In the genomic region with DNA sequence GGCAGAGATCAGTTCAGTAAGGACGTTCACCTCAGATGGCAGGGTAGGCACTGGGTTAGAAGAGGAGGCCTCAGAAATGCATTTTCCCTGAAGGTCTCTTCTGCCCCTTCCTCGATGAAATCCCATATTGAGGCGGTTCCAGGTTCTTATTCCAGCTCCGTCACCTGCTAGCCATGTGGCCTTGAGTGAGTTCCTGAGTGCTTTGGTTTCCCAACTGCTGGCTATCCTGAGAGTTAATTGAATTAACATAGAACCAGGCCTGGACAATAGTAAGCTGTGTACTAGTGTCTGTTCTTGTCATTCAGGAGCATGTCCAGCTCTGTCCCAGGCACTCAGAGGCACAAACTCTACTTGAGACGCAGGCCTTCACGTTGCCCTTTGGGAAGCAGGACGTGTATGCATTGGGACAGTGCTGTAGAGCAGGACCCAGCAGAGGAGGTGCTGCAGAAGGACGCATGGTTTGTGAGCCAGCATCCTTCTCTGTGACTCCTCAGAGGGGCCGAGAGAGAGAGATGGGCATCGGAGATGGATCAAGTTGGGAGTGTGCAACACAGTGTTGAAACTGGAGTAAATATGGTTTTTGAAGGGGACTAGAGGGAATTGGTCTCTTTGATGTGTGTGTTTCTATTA, we compare ENCODE assay signal across 15 cellular contexts.
"Had no signal": no experiment of that assay in that cellular context is flagged by ENCODE, and none has a peak within 500 bp of the region (broad histone marks: within the 10 kb centered on the region; RNA-seq: fewer than 3 reads in every experiment).

No MANE protein-coding gene starts in this region.

- H3K36me3 ChIP-seq: brain microvascular endothelial cell, tibial artery had no signal

- H3K27me3 ChIP-seq: brain microvascular endothelial cell, foreskin keratinocyte, tibial artery had no signal

- H3K27ac ChIP-seq: brain microvascular endothelial cell, foreskin keratinocyte, tibial artery had no signal

- H3K9me3 ChIP-seq: tibial artery had no signal

- H3K36me3 Mint-ChIP-seq: activated naive CD8-positive, alpha-beta T cell treated with anti-CD3 and anti-CD28 coated beads, Interleukin-2, amount 10 ng/mL, durations not matched to agents 7 days and 5 days; naive B cell; stimulated activated naive B cell treated with anti-CD40 and anti-IgM and Interleukin-4, amounts not matched to agents 10 μg/mL and 1 μg/mL and 100 μg/mL, for 72 hours; WTC11 had no signal

- DNase-seq: activated CD4-positive, alpha-beta T cell treated with anti-CD3 and anti-CD28 coated beads for 48 hours; activated CD8-positive, alpha-beta T cell treated with anti-CD3 and anti-CD28 coated beads, Interleukin-2, amount 10 ng/mL, durations not matched to agents 7 days and 5 days; activated naive CD4-positive, alpha-beta T cell; activated naive CD8-positive, alpha-beta T cell treated with anti-CD3 and anti-CD28 coated beads, Interleukin-2, amount 10 ng/mL, durations not matched to agents 7 days and 5 days; brain microvascular endothelial cell; effector memory CD8-positive, alpha-beta T cell; foreskin keratinocyte; naive B cell; stimulated activated CD4-positive, alpha-beta T cell treated with anti-CD3 and anti-CD28 coated beads, Interleukin-15, amount 100 ng/mL, for 24 hours; stimulated activated CD4-positive, alpha-beta T cell treated with anti-CD3 and anti-CD28 coated beads, Interleukin-4, amount 100 ng/mL, for 1 hour; stimulated activated naive B cell treated with anti-CD40 and anti-IgM and Interleukin-4, amounts not matched to agents 10 μg/mL and 1 μg/mL and 100 μg/mL, for 72 hours; T-helper 2 cell; tibial artery had no signal

- H3K4me3 Mint-ChIP-seq: activated CD8-positive, alpha-beta T cell treated with anti-CD3 and anti-CD28 coated beads, Interleukin-2, amount 10 ng/mL, durations not matched to agents 7 days and 5 days; activated naive CD8-positive, alpha-beta T cell treated with anti-CD3 and anti-CD28 coated beads, Interleukin-2, amount 10 ng/mL, durations not matched to agents 7 days and 5 days; dendritic cell treated with granulocyte-macrophage colony-stimulating factor and Interleukin-4, amounts not matched to agents 40 ng/mL and 50 ng/mL, for 4 days; effector memory CD8-positive, alpha-beta T cell; stimulated activated naive B cell treated with anti-CD40 and anti-IgM and Interleukin-4, amounts not matched to agents 10 μg/mL and 1 μg/mL and 100 μg/mL, for 72 hours; WTC11 had no signal

- H3K4me3 ChIP-seq: tibial artery had no signal

- H3K4me1 Mint-ChIP-seq: activated naive CD8-positive, alpha-beta T cell treated with anti-CD3 and anti-CD28 coated beads, Interleukin-2, amount 10 ng/mL, durations not matched to agents 7 days and 5 days; stimulated activated naive B cell treated with anti-CD40 and anti-IgM and Interleukin-4, amounts not matched to agents 10 μg/mL and 1 μg/mL and 100 μg/mL, for 72 hours; WTC11 had no signal

- ATAC-seq: activated CD8-positive, alpha-beta T cell treated with anti-CD3 and anti-CD28 coated beads, Interleukin-2, amount 10 ng/mL, durations not matched to agents 7 days and 5 days; effector memory CD8-positive, alpha-beta T cell; foreskin keratinocyte; stimulated activated naive B cell treated with anti-CD40 and anti-IgM and Interleukin-4, amounts not matched to agents 10 μg/mL and 1 μg/mL and 100 μg/mL, for 72 hours; WTC11 had no signal

- H3K27ac Mint-ChIP-seq: activated CD8-positive, alpha-beta T cell treated with anti-CD3 and anti-CD28 coated beads, Interleukin-2, amount 10 ng/mL, durations not matched to agents 7 days and 5 days; activated naive CD8-positive, alpha-beta T cell treated with anti-CD3 and anti-CD28 coated beads, Interleukin-2, amount 10 ng/mL, durations not matched to agents 7 days and 5 days; dendritic cell treated with granulocyte-macrophage colony-stimulating factor and Interleukin-4, amounts not matched to agents 40 ng/mL and 50 ng/mL, for 4 days; effector memory CD8-positive, alpha-beta T cell; naive B cell; stimulated activated naive B cell treated with anti-CD40 and anti-IgM and Interleukin-4, amounts not matched to agents 10 μg/mL and 1 μg/mL and 100 μg/mL, for 72 hours; WTC11 had no signal

- H3K9me3 Mint-ChIP-seq: activated naive CD8-positive, alpha-beta T cell treated with anti-CD3 and anti-CD28 coated beads, Interleukin-2, amount 10 ng/mL, durations not matched to agents 7 days and 5 days; dendritic cell treated with granulocyte-macrophage colony-stimulating factor and Interleukin-4, amounts not matched to agents 40 ng/mL and 50 ng/mL, for 4 days; effector memory CD8-positive, alpha-beta T cell; stimulated activated naive B cell treated with anti-CD40 and anti-IgM and Interleukin-4, amounts not matched to agents 10 μg/mL and 1 μg/mL and 100 μg/mL, for 72 hours; WTC11 had no signal
